Comparison of ENCODE assay signal across 22 cellular contexts in genomic region chr13:107827840-107828549, GRCh38.
A peak's percentile ranks its signal among the peaks of the same experiment; 100 is the strongest.
DNase-seq lines count a peak whose midpoint lies in the region; ATAC-seq, FAIRE-seq and TF ChIP-seq lines count a peak whose summit lies in the region.
"Had no signal": no experiment of that assay in that cellular context is flagged by ENCODE, and none has a peak within 500 bp of the region (broad histone marks: within the 10 kb centered on the region; RNA-seq: fewer than 3 reads in every experiment).

No MANE protein-coding gene starts in this region.

- no peak overlapping the region for H3K27ac ChIP-seq in body of pancreas

- peak overlapping the region in 1 of 2 donors; percentile 3 for H3K4me3 ChIP-seq in body of pancreas
- no peak overlapping the region for H3K4me3 ChIP-seq in fibroblast of villous mesenchyme (ENCODE audit: low read depth, low read length)
- H3K4me3 ChIP-seq: GM23338 had no signal

- no peak for DNase-seq in H54 (ENCODE audit: insufficient read length, low spot score)
- DNase-seq in SK-N-DZ (ENCODE audit: low spot score): peak; percentile 85
- peak in 3 of 4 donors; percentile 13 to 32 (median 15) for DNase-seq in body of pancreas
- DNase-seq in fibroblast of villous mesenchyme (ENCODE audit: low read depth): peak; percentile 26
- DNase-seq in posterior cingulate gyrus: no peak
- no peak for DNase-seq in left cardiac atrium
- DNase-seq: C1 segment of cervical spinal cord; CD4-positive, CD25-positive, alpha-beta regulatory T cell; CD8-positive, alpha-beta memory T cell; COR-L47; DMS 273 treated with DMSO at 0.1 percent for 48 hours; DMS53; DND-41; EL; H7; HFFc6; IMR-90 had no signal

- no peaks in the 10 kb centered on the region for H3K9me3 ChIP-seq in body of pancreas

- no peaks in the 10 kb centered on the region for H3K27me3 ChIP-seq in body of pancreas

- no peak for TF ChIP-seq POLR2A in H54 (IDR thresholded peaks at IDR 0.05; ENCODE audit: low read depth, low read length)
- TF ChIP-seq POLR2A in body of pancreas (IDR thresholded peaks at IDR 0.05): no peak

- peaks cover 5% of the 10 kb centered on the region for H3K4me1 ChIP-seq in body of pancreas

- intact Hi-C loops in body of pancreas (cut with DNase I): no loop called here
- intact Hi-C loops in posterior cingulate gyrus (cut with DNase I): no loop called here
- intact Hi-C loops in left cardiac atrium (cut with DNase I): no loop called here

- TF ChIP-seq CTCF in body of pancreas (IDR thresholded peaks at IDR 0.05) (no peak), fibroblast of villous mesenchyme (IDR thresholded peaks at IDR 0.05; ENCODE audit: insufficient read depth, low read depth, low read length) (no peak)

- ATAC-seq in body of pancreas: peak; percentile 40
- no peak for ATAC-seq in GM21526 (IDR thresholded peaks at IDR 0.05; ENCODE audit: low FRiP score, unreplicated experiment)
- no peak for ATAC-seq in left cardiac atrium
- ATAC-seq: GM23338, HCT116 had no signal

- H3K36me3 ChIP-seq in body of pancreas (replicated peaks in 1 of 2; ENCODE audit: insufficient read depth in 1 of 2, low read depth in 2 of 2): no peaks in the 10 kb centered on the region

- WGBS in body of pancreas, 2 donors: 22% methylated on average over 11 of the region's 11 CpGs

- FAIRE-seq in H54 (lab: Jason Lieb, UNC): peak; percentile 85
- FAIRE-seq: GM12891, HTR-8/SVneo had no signal

Comparison
In these comparisons a context has a peak if more than half of its experiments do, and no peak if none do; other contexts are left out.
1. DNase-seq: peak in SK-N-DZ (single experiment), body of pancreas (3 of 4) and fibroblast of villous mesenchyme (single experiment); none in H54 (single experiment), posterior cingulate gyrus (0 of 10) and left cardiac atrium (single experiment).